ENCODE assay signal across 1 cellular context in the genomic region with DNA sequence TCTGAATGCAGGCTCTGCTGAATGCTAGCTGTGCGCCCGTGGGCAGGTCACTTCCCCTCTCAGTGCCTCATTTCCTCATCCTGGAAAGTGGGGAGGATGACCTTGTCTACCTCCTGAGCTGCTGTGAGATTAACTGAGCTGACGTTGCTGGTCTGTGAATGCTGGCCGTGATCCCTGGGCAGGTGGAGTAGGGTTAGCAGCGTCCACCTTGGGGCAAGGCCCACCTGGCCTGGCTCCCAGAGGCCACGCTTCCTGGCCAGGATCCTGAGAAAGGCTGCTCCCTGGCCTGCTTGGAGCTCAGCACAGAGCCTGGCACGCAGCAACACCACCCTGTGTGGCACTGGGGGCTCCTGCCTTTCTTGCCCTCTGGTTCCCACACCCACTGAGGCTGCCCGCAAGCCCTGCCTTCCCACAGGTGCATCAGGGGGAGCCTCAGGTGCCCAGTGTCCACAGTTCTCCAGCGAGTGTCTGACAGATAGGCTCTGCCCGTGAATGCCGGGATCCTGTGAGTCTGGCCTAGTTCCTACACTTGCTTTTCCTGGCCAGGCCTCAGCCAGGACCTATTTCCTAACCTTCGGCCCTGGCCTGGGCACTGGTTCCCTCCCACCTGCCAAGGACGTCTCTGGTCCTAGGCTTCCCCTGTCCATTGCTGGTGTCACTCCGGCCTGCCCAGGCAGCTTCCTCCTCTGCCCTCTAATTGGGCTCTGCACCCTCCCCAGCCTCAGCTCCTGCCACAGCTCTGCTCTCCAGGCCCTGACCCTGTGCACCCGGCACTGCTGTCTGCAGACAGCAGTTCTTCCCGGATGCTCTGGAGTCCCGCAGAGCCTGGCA.
TF ChIP-seq lines count a peak whose summit lies in the region.

No MANE protein-coding gene starts in this region.

TF ChIP-seq in SK-N-SH, 30 proteins besides CTCF, POLR2A, EP300 and RAD21:
- TF ChIP-seq RXRA (IDR thresholded peaks at IDR 0.05; ENCODE audit: borderline replicate concordance, low read depth) (no peak), SIN3A (IDR thresholded peaks at IDR 0.05; ENCODE audit: borderline replicate concordance, low read depth, low read length) (no peak), ELF1 (IDR thresholded peaks at IDR 0.05) (no peak), TEAD4 (IDR thresholded peaks at IDR 0.05; ENCODE audit: borderline replicate concordance, insufficient read depth) (no peak), GABPA (IDR thresholded peaks at IDR 0.05; ENCODE audit: low read depth) (no peak), FOXM1 (IDR thresholded peaks at IDR 0.05; ENCODE audit: low read depth) (no peak), FOXJ3 (CRISPR knock-in tag; IDR thresholded peaks at IDR 0.05) (no peak), NFIC (IDR thresholded peaks at IDR 0.05; ENCODE audit: borderline replicate concordance) (no peak)
